In genomic region chr4:37381040-37381668, GRCh38 we compare ENCODE assay signal across 14 cellular contexts.
"Had no signal": no experiment of that assay in that cellular context is flagged by ENCODE, and none has a peak within 500 bp of the region (broad histone marks: within the 10 kb centered on the region; RNA-seq: fewer than 3 reads in every experiment).

No MANE protein-coding gene starts in this region.

- H3K27me3 ChIP-seq: ascending aorta, ovary, suprapubic skin had no signal

- H3K36me3 ChIP-seq: ascending aorta, esophagus squamous epithelium, ovary, suprapubic skin had no signal

- H3K27ac ChIP-seq: ascending aorta, esophagus squamous epithelium, ovary, suprapubic skin had no signal

- DNase-seq: activated CD4-positive, alpha-beta T cell treated with anti-CD3 and anti-CD28 coated beads for 36 hours; activated CD8-positive, alpha-beta memory T cell treated with anti-CD3 and anti-CD28 coated beads, Interleukin-2, amount 50 U/mL, for 4 hours; activated CD8-positive, alpha-beta T cell treated with anti-CD3 and anti-CD28 coated beads for 36 hours; activated naive CD8-positive, alpha-beta T cell treated with anti-CD3 and anti-CD28 coated beads, Interleukin-2, amount 50 U/mL, for 24 hours; esophagus squamous epithelium; foreskin fibroblast; head of caudate nucleus; nephron progenitor cell; ovary; stimulated activated CD4-positive, alpha-beta T cell treated with anti-CD3 and anti-CD28 coated beads, Interleukin-12 subunit alpha, Interleukin-12 subunit beta, amount 100 ng/mL, for 4 hours; stimulated activated naive CD8-positive, alpha-beta T cell treated with anti-CD3 and anti-CD28 coated beads, Interleukin-15, Interleukin-2, amounts not matched to agents 100 U/mL and 50 U/mL, for 24 hours; T-helper 9 cell had no signal

- ATAC-seq: activated CD4-positive, alpha-beta T cell treated with anti-CD3 and anti-CD28 coated beads for 36 hours; activated CD8-positive, alpha-beta T cell treated with anti-CD3 and anti-CD28 coated beads for 36 hours; activated naive CD8-positive, alpha-beta T cell treated with anti-CD3 and anti-CD28 coated beads, Interleukin-2, amount 50 U/mL, for 24 hours; stimulated activated naive CD8-positive, alpha-beta T cell treated with anti-CD3 and anti-CD28 coated beads, Interleukin-15, Interleukin-2, amounts not matched to agents 100 U/mL and 50 U/mL, for 24 hours had no signal

- H3K9me3 ChIP-seq: ascending aorta, esophagus squamous epithelium, ovary, suprapubic skin had no signal

- H3K4me3 ChIP-seq: ascending aorta, esophagus squamous epithelium, ovary, suprapubic skin had no signal
